Comparison of ENCODE assay signal across 19 cellular contexts in the genomic region with DNA sequence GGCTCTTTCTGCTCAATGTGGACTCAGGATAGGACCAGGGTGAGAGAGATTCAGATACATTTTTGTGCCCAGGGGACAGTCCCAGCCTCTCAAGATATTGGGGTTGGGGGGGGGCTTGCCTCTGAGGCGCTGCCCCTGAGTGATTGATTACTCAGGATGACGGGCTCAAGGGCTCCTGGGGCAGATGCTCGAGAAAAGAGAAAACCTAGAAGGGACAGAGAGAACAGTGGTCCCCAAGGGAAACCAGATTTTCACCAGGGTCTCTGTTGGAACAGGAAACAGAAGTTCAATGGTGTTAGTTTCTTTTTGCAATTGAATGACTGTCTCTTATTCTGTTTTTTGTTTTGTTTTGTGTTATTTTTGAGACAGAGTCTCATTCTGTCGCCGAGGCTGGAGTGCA. TPM values are rescaled to one million over a fixed set of nuclear protein-coding genes. Genes with fewer than 3 reads are reported as not detected.
DNase-seq lines count a peak whose midpoint lies in the region; ATAC-seq and TF ChIP-seq lines count a peak whose summit lies in the region.
"Had no signal": no experiment of that assay in that cellular context is flagged by ENCODE, and none has a peak within 500 bp of the region (broad histone marks: within the 10 kb centered on the region; RNA-seq: fewer than 3 reads in every experiment).

No MANE protein-coding gene starts in this region.

- H4K20me1 ChIP-seq in mammary epithelial cell (ENCODE audit: insufficient read depth, low read length) (no peaks in the 10 kb centered on the region), osteoblast (ENCODE audit: insufficient read depth, low read length) (no peaks in the 10 kb centered on the region)

- no peak for TF ChIP-seq POLR2A in breast epithelium (IDR thresholded peaks at IDR 0.05)

- H3K4me1 ChIP-seq in mammary epithelial cell (ENCODE audit: insufficient read depth, low read length): peaks cover 21% of the 10 kb centered on the region
- peaks cover 5 to 11% of the 10 kb centered on the region in 2 donors for H3K4me1 ChIP-seq in breast epithelium
- no peaks in the 10 kb centered on the region for H3K4me1 ChIP-seq in osteoblast (ENCODE audit: insufficient read depth, low read length)

- H3K27me3 Mint-ChIP-seq in MCF 10A (ENCODE audit: insufficient read depth, unreplicated experiment): no peaks in the 10 kb centered on the region

- no peak for TF ChIP-seq CTCF in MCF 10A (IDR thresholded peaks at IDR 0.05; ENCODE audit: unreplicated experiment)
- no peak for TF ChIP-seq CTCF in mammary epithelial cell (conservative IDR thresholded peaks at IDR 0.05 in 1 of 2, IDR thresholded peaks at IDR 0.05 in 1 of 2; ENCODE audit: extremely low read depth in 1 of 2, insufficient read depth in 1 of 2, low read depth in 1 of 2, low read length in 2 of 2)
- TF ChIP-seq CTCF in breast epithelium (IDR thresholded peaks at IDR 0.05): no peak
- no peak for TF ChIP-seq CTCF in osteoblast (IDR thresholded peaks at IDR 0.05; ENCODE audit: extremely low read depth, low read depth, low read length)

- H3K4me1 Mint-ChIP-seq in MCF 10A (ENCODE audit: insufficient read depth, unreplicated experiment): peaks cover 22% of the 10 kb centered on the region

- in situ Hi-C loops in mammary epithelial cell (cut with MboI; ENCODE audit: low sequenced_read_pairs in 2 of 2): no loop called here

- dilution Hi-C loops in mammary epithelial cell (cut with HindIII; ENCODE audit: low sequenced_read_pairs): no loop called here

- no peak overlapping the region for H3K9ac ChIP-seq in mammary epithelial cell (ENCODE audit: insufficient read depth, low read length)
- H3K9ac ChIP-seq: GM23248 had no signal

- H3K36me3 ChIP-seq in mammary epithelial cell (ENCODE audit: insufficient read depth, low read length) (no peaks in the 10 kb centered on the region), breast epithelium (no peaks in the 10 kb centered on the region), osteoblast (ENCODE audit: insufficient read depth, low read length) (no peaks in the 10 kb centered on the region)
- H3K36me3 ChIP-seq: MG63, SJCRH30 had no signal

- H3K79me2 ChIP-seq in mammary epithelial cell (ENCODE audit: insufficient read depth, low read length) (no peaks in the 10 kb centered on the region), osteoblast (ENCODE audit: insufficient read depth, low read length) (no peaks in the 10 kb centered on the region)

- H3K36me3 Mint-ChIP-seq in MCF 10A (ENCODE audit: insufficient read depth, unreplicated experiment): no peaks in the 10 kb centered on the region

- ATAC-seq in HG03521 (IDR thresholded peaks at IDR 0.05; ENCODE audit: unreplicated experiment) (no peak), GM19397 (IDR thresholded peaks at IDR 0.05; ENCODE audit: unreplicated experiment) (no peak)

- H2AFZ ChIP-seq in mammary epithelial cell (ENCODE audit: low read depth, low read length) (no peak overlapping the region), osteoblast (ENCODE audit: low read length) (no peak overlapping the region)
- H2AFZ ChIP-seq: GM23248 had no signal

- POLR2A ChIA-PET in MCF 10A (lab: Yijun Ruan, JAX): interaction anchor here (0.6 kb wide), 2 partner anchors 9 to 1920 kb away, joined by 3 to 4 read pairs; no protein-coding TSS in a partner anchor

- CTCF ChIA-PET in MCF 10A (lab: Yijun Ruan, JAX): interaction anchor here (0.6 kb wide), 1 partner anchor 376 kb away, joined by 9 read pairs; no protein-coding TSS in a partner anchor
- CTCF ChIA-PET in mammary epithelial cell (lab: Charles Lee; ENCODE audit: low non-redundant PET): no interaction called here

- no peak overlapping the region for H3K27ac ChIP-seq in mammary epithelial cell (ENCODE audit: insufficient read depth, low read depth, low read length)
- H3K27ac ChIP-seq in breast epithelium: peak overlapping the region; percentile 84 to 94
- no peak overlapping the region for H3K27ac ChIP-seq in osteoblast (ENCODE audit: low read depth, low read length)
- H3K27ac ChIP-seq: C4-2B, GM23248, RWPE1, SJCRH30 had no signal

- no peaks in the 10 kb centered on the region for H3K9me3 Mint-ChIP-seq in MCF 10A (ENCODE audit: unreplicated experiment)

- no peaks in the 10 kb centered on the region for H3K27me3 ChIP-seq in mammary epithelial cell (ENCODE audit: insufficient read depth, low read length)
- no peaks in the 10 kb centered on the region for H3K27me3 ChIP-seq in breast epithelium
- peaks cover 18% of the 10 kb centered on the region for H3K27me3 ChIP-seq in osteoblast (ENCODE audit: insufficient read depth, low read length)
- H3K27me3 ChIP-seq: MG63, SJCRH30 had no signal

- no peak overlapping the region for H3K4me3 Mint-ChIP-seq in MCF 10A (ENCODE audit: unreplicated experiment)

- DNase-seq in MCF 10A (ENCODE audit: unreplicated experiment) (no peak), mammary epithelial cell (no peak), breast epithelium (ENCODE audit: low spot score in 2 of 2) (no peak), osteoblast (ENCODE audit: insufficient read length, low spot score, missing footprints) (peak; percentile 5), CD1c-positive myeloid dendritic cell (ENCODE audit: extremely low spot score) (no peak), NCI-H526 (lab: John Stamatoyannopoulos, UW) (no peak)
- DNase-seq: COR-L47, GF-D8, GM23248, MG63, NCI-H1105, NCI-H1694 treated with DMSO at 0.1 percent for 48 hours, NCI-H446, SJCRH30 had no signal

- 90% methylated on average over 5 of the region's 5 CpGs for WGBS in mammary epithelial cell (ENCODE audit: low coverage, missing lambda C conversion rate)

- H3K4me2 ChIP-seq in mammary epithelial cell (ENCODE audit: insufficient read depth, low read depth, low read length) (no peak overlapping the region), osteoblast (ENCODE audit: insufficient read depth, low read length) (no peak overlapping the region)

- BruUV-seq in MCF 10A (replicated peaks; lab: Mats Ljungman, UMichigan) (no TSS peak), mammary epithelial cell (replicated peaks; lab: Mats Ljungman, UMichigan) (no TSS peak)

- H3K9me3 ChIP-seq in mammary epithelial cell (replicated peaks; ENCODE audit: insufficient read depth, low read length): no peaks in the 10 kb centered on the region
- H3K9me3 ChIP-seq in breast epithelium: no peaks in the 10 kb centered on the region
- no peaks in the 10 kb centered on the region for H3K9me3 ChIP-seq in osteoblast (ENCODE audit: low read depth, low read length)
- H3K9me3 ChIP-seq: MG63, SJCRH30 had no signal

- H3K4me3 ChIP-seq in mammary epithelial cell (replicated peaks in 1 of 3; ENCODE audit: insufficient read depth in 1 of 3, low read depth in 2 of 3, low read length in 3 of 3): no peak overlapping the region
- no peak overlapping the region for H3K4me3 ChIP-seq in breast epithelium
- no peak overlapping the region for H3K4me3 ChIP-seq in osteoblast (ENCODE audit: insufficient read depth, low read length)
- H3K4me3 ChIP-seq: GM23248, MG63, SJCRH30 had no signal

- intact Hi-C loops in MCF 10A (cut with micrococcal nuclease): no loop called here
- intact Hi-C loops in mammary epithelial cell (cut with micrococcal nuclease): no loop called here
- intact Hi-C loops in breast epithelium (cut with DNase I; ENCODE audit: low total_unique reads): loop anchor here (10.0 kb wide), 1 partner anchor 1955 kb away; no protein-coding TSS in a partner anchor

- peak overlapping the region; percentile 49 for H3K27ac Mint-ChIP-seq in MCF 10A (ENCODE audit: low read depth, unreplicated experiment)

RNA-seq across cellular contexts. Expression of gene PADI2, which starts 19.3 kb away (rescaled TPM):
- total RNA-seq in MCF 10A (2022): 0.16 and 0.20 TPM in 2 replicates
- total RNA-seq in mammary epithelial cell: 1 to 10 TPM; 1.3 to 2.2 TPM
- 0.97 TPM for polyA plus RNA-seq in mammary epithelial cell
- polyA minus RNA-seq in mammary epithelial cell: 4.7 TPM
- total RNA-seq in breast epithelium: 10 to 100 TPM in 1 of 3 donors, 1 to 10 TPM in 1, under 1 TPM in 1; 0.32 to 29.4 (median 9.2) TPM
- total RNA-seq in osteoblast: under 0.01 and 0.29 TPM in 2 replicates
- total RNA-seq: A172 had no signal

RNA-seq across cellular contexts. Expression of gene SDHB, which starts 46.1 kb away (rescaled TPM):
- total RNA-seq in MCF 10A (2022) (166 and 189 TPM in 2 replicates), mammary epithelial cell (100 to 1,000 TPM in 1 of 2 donors, 10 to 100 TPM in 1; 73.5 to 106 TPM), breast epithelium (100 to 1,000 TPM in 1 of 3 donors, 10 to 100 TPM in 2; 80.6 to 106 (median 97.7) TPM), osteoblast (87.6 and 87.8 TPM in 2 replicates)
- 154 TPM for polyA plus RNA-seq in mammary epithelial cell
- polyA minus RNA-seq in mammary epithelial cell: 337 TPM

Comparison
In these comparisons a context has a peak if more than half of its experiments do, and no peak if none do; other contexts are left out.
1. H3K27ac ChIP-seq: peak in breast epithelium (2 of 2); none in mammary epithelial cell (single experiment) and osteoblast (single experiment).